ENCODE assay signal across 16 cellular contexts in genomic region chr3:108215876-108216275, GRCh38. TPM values are rescaled to one million over a fixed set of nuclear protein-coding genes. Genes with fewer than 3 reads are reported as not detected.
DNase-seq lines count a peak whose midpoint lies in the region; ATAC-seq and TF ChIP-seq lines count a peak whose summit lies in the region.
"Had no signal": no experiment of that assay in that cellular context is flagged by ENCODE, and none has a peak within 500 bp of the region (broad histone marks: within the 10 kb centered on the region; RNA-seq: fewer than 3 reads in every experiment).

No MANE protein-coding gene starts in this region.

- WGBS in prostate gland, result 50% methylated on average over 1 of the region's 1 CpG

- no peak overlapping the region for H3K4me3 Mint-ChIP-seq in activated naive CD4-positive, alpha-beta T cell treated with anti-CD3 and anti-CD28 coated beads, Interleukin-2, amount 10 ng/mL, durations not matched to agents 7 days and 5 days
- H3K4me3 Mint-ChIP-seq in effector memory CD8-positive, alpha-beta T cell, result peak overlapping the region; percentile 5 to 11
- H3K4me3 Mint-ChIP-seq in stimulated activated memory B cell treated with anti-CD40 and anti-IgM and Interleukin-4, amounts not matched to agents 10 μg/mL and 1 μg/mL and 100 μg/mL, for 72 hours, result peak overlapping the region; percentile 25
- H3K4me3 Mint-ChIP-seq: activated T-helper 17 cell treated with anti-CD3 and anti-CD28 coated beads, Interleukin-2, amount 50 U/mL, for 72 hours had no signal

- no peak for TF ChIP-seq POLR2A in prostate gland (IDR thresholded peaks at IDR 0.05)

- H3K36me3 ChIP-seq in prostate gland, result no peaks in the 10 kb centered on the region

- TF ChIP-seq CTCF in prostate gland (IDR thresholded peaks at IDR 0.05), result no peak

- no peaks in the 10 kb centered on the region for H3K9me3 ChIP-seq in prostate gland
- H3K9me3 ChIP-seq: ascending aorta, Caco-2 had no signal

- peaks cover 30% of the 10 kb centered on the region for H3K4me1 Mint-ChIP-seq in activated naive CD4-positive, alpha-beta T cell treated with anti-CD3 and anti-CD28 coated beads, Interleukin-2, amount 10 ng/mL, durations not matched to agents 7 days and 5 days
- H3K4me1 Mint-ChIP-seq in effector memory CD8-positive, alpha-beta T cell (ENCODE audit: low read depth in 2 of 2), result peaks cover 10 to 27% of the 10 kb centered on the region in 2 donors
- peaks cover 24% of the 10 kb centered on the region for H3K4me1 Mint-ChIP-seq in stimulated activated memory B cell treated with anti-CD40 and anti-IgM and Interleukin-4, amounts not matched to agents 10 μg/mL and 1 μg/mL and 100 μg/mL, for 72 hours

- DNase-seq in activated naive CD4-positive, alpha-beta T cell treated with anti-CD3 and anti-CD28 coated beads, Interleukin-2, amount 10 ng/mL, durations not matched to agents 7 days and 5 days, result no peak
- DNase-seq in activated naive CD4-positive, alpha-beta T cell treated with anti-CD3 and anti-CD28 coated beads, Interleukin-2, amount 50 U/mL, for 16 hours, result no peak
- DNase-seq in M059J (ENCODE audit: low read depth) (peak; percentile 30), amniotic stem cell (lab: John Stamatoyannopoulos, UW) (no peak), prostate gland (ENCODE audit: low spot score) (no peak)
- DNase-seq in effector memory CD8-positive, alpha-beta T cell, result no peak
- DNase-seq: Caco-2; MM.1S; NCI-H1930; NCI-H446 treated with DMSO at 0.1 percent for 48 hours; stimulated activated CD4-positive, alpha-beta T cell treated with anti-CD3 and anti-CD28 coated beads, Interleukin-2, amount 100 ng/mL, for 24 hours; SW 1271 had no signal

- H3K4me1 ChIP-seq in prostate gland (replicated peaks), result no peaks in the 10 kb centered on the region
- H3K4me1 ChIP-seq: Caco-2 had no signal

- H3K27me3 ChIP-seq in prostate gland (replicated peaks; ENCODE audit: insufficient read depth), result no peaks in the 10 kb centered on the region
- H3K27me3 ChIP-seq: ascending aorta had no signal

- CTCF ChIA-PET in activated naive CD4-positive, alpha-beta T cell treated with anti-CD3 and anti-CD28 coated beads, Interleukin-2, amount 10 ng/mL, durations not matched to agents 7 days and 5 days (lab: Charles Lee), result no interaction called here

- H3K27me3 Mint-ChIP-seq in activated naive CD4-positive, alpha-beta T cell treated with anti-CD3 and anti-CD28 coated beads, Interleukin-2, amount 10 ng/mL, durations not matched to agents 7 days and 5 days, result no peaks in the 10 kb centered on the region
- H3K27me3 Mint-ChIP-seq in effector memory CD8-positive, alpha-beta T cell, result no peaks in the 10 kb centered on the region
- no peaks in the 10 kb centered on the region for H3K27me3 Mint-ChIP-seq in stimulated activated memory B cell treated with anti-CD40 and anti-IgM and Interleukin-4, amounts not matched to agents 10 μg/mL and 1 μg/mL and 100 μg/mL, for 72 hours
- H3K27me3 Mint-ChIP-seq: activated T-helper 17 cell treated with anti-CD3 and anti-CD28 coated beads, Interleukin-2, amount 50 U/mL, for 72 hours had no signal

- H3K27ac ChIP-seq in prostate gland, result no peak overlapping the region
- H3K27ac ChIP-seq: ascending aorta had no signal

- H3K9me3 Mint-ChIP-seq in activated naive CD4-positive, alpha-beta T cell treated with anti-CD3 and anti-CD28 coated beads, Interleukin-2, amount 10 ng/mL, durations not matched to agents 7 days and 5 days, result no peaks in the 10 kb centered on the region
- H3K9me3 Mint-ChIP-seq in effector memory CD8-positive, alpha-beta T cell, result no peaks in the 10 kb centered on the region
- H3K9me3 Mint-ChIP-seq in stimulated activated memory B cell treated with anti-CD40 and anti-IgM and Interleukin-4, amounts not matched to agents 10 μg/mL and 1 μg/mL and 100 μg/mL, for 72 hours, result no peaks in the 10 kb centered on the region
- H3K9me3 Mint-ChIP-seq: activated T-helper 17 cell treated with anti-CD3 and anti-CD28 coated beads, Interleukin-2, amount 50 U/mL, for 72 hours had no signal

- peaks cover 40% of the 10 kb centered on the region for H3K36me3 Mint-ChIP-seq in activated naive CD4-positive, alpha-beta T cell treated with anti-CD3 and anti-CD28 coated beads, Interleukin-2, amount 10 ng/mL, durations not matched to agents 7 days and 5 days
- peaks cover 20% of the 10 kb centered on the region for H3K36me3 Mint-ChIP-seq in effector memory CD8-positive, alpha-beta T cell (ENCODE audit: insufficient read depth)
- H3K36me3 Mint-ChIP-seq in stimulated activated memory B cell treated with anti-CD40 and anti-IgM and Interleukin-4, amounts not matched to agents 10 μg/mL and 1 μg/mL and 100 μg/mL, for 72 hours, result peaks cover 34% of the 10 kb centered on the region

- H3K27ac Mint-ChIP-seq in activated naive CD4-positive, alpha-beta T cell treated with anti-CD3 and anti-CD28 coated beads, Interleukin-2, amount 10 ng/mL, durations not matched to agents 7 days and 5 days, result peak overlapping the region; percentile 45
- no peak overlapping the region for H3K27ac Mint-ChIP-seq in effector memory CD8-positive, alpha-beta T cell
- H3K27ac Mint-ChIP-seq in stimulated activated memory B cell treated with anti-CD40 and anti-IgM and Interleukin-4, amounts not matched to agents 10 μg/mL and 1 μg/mL and 100 μg/mL, for 72 hours, result no peak overlapping the region
- H3K27ac Mint-ChIP-seq: activated T-helper 17 cell treated with anti-CD3 and anti-CD28 coated beads, Interleukin-2, amount 50 U/mL, for 72 hours had no signal

- no peak overlapping the region for H3K4me3 ChIP-seq in prostate gland
- H3K4me3 ChIP-seq: ascending aorta had no signal

- intact Hi-C loops in prostate gland (cut with DNase I), result no loop called here

- no peak for ATAC-seq in effector memory CD8-positive, alpha-beta T cell (replicated peaks)
- ATAC-seq in stimulated activated memory B cell treated with anti-CD40 and anti-IgM and Interleukin-4, amounts not matched to agents 10 μg/mL and 1 μg/mL and 100 μg/mL, for 72 hours, result no peak
- ATAC-seq in HG03095 (IDR thresholded peaks at IDR 0.05; ENCODE audit: unreplicated experiment), result no peak
- ATAC-seq: activated T-helper 17 cell treated with anti-CD3 and anti-CD28 coated beads, Interleukin-2, amount 50 U/mL, for 72 hours had no signal

RNA-seq across cellular contexts. Expression of gene IFT57, which starts 6.3 kb away (rescaled TPM):
- total RNA-seq in M059J (2014; rRNA removed; shearing (Covaris generic)), result 36.4 and 74.2 TPM in 2 replicates
- 100 to 1,000 TPM in 1 of 2 donors, 10 to 100 TPM in 1; 88.8 to 163 TPM for total RNA-seq in prostate gland
